In the genomic region with DNA sequence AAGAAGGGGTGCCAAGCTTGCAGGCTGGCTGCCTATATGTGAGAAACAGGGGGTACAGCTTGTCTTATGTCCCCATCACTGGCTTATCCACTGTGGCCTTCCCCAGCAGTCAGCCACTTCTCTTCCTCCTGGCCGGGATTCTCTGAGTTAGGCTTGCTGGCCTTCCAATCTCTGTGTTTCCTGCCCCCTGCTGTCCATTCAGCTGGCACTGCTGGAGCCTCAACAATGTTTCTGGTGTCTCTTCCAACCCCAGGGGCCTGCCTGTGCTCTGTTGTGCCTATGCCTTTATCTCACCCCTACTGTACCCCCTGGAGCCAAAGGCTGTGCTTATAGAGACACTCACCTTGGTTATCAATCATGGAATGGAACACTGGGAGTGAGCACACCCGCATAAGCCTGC, we compare ENCODE assay signal across 8 cellular contexts. TPM values are rescaled to one million over a fixed set of nuclear protein-coding genes. Genes with fewer than 3 reads are reported as not detected.
DNase-seq lines count a peak whose midpoint lies in the region; ATAC-seq and TF ChIP-seq lines count a peak whose summit lies in the region.

No MANE protein-coding gene starts in this region.

- H3K27me3 ChIP-seq in BJ (ENCODE audit: control insufficient read depth, insufficient read depth, low read length) = no peaks in the 10 kb centered on the region

- TF ChIP-seq CTCF in BJ (IDR thresholded peaks at IDR 0.05; ENCODE audit: insufficient read depth, low read depth, low read length) (peak; percentile 50), HFF-Myc (IDR thresholded peaks at IDR 0.05; ENCODE audit: low read depth, low read length, missing control alignments) (peak; percentile 47)

- DNase-seq in BJ (ENCODE audit: low read depth) (no peak), HFF-Myc (ENCODE audit: extremely low read depth, low read depth) (no peak), anterior cingulate cortex (lab: John Stamatoyannopoulos, UW) (peak in 41 of 58 donors; percentile 4 to 79 (median 34)), iris pigment epithelial cell (ENCODE audit: low read depth) (peak; percentile 58), GM19238 (ENCODE audit: insufficient read length, low spot score) (no peak)
- no peak for DNase-seq in effector CD4-positive, alpha-beta T cell

- ATAC-seq in HG02798 (IDR thresholded peaks at IDR 0.05; ENCODE audit: poor library complexity, unreplicated experiment) = no peak
- no peak for ATAC-seq in GM18502 (IDR thresholded peaks at IDR 0.05; ENCODE audit: poor library complexity, unreplicated experiment)

- no peaks in the 10 kb centered on the region for H3K36me3 ChIP-seq in BJ (ENCODE audit: control insufficient read depth, insufficient read depth, low read length)

- POLR2A ChIA-PET in BJ (lab: Charles Lee) = no interaction called here

- H3K4me3 ChIP-seq in BJ (ENCODE audit: low read depth, low read length) = no peak overlapping the region
- H3K4me3 ChIP-seq in HFF-Myc (replicated peaks; ENCODE audit: low read depth, low read length) = no peak overlapping the region

- CTCF ChIA-PET in BJ (lab: Yijun Ruan, JAX) = interaction anchor here (1.0 to 2.8 kb wide), 11 partner anchors 9 to 141 kb away, joined by 3 to 13 read pairs (median 4); partner anchors contain the start of gene AMOTL2

RNA-seq across cellular contexts. Expression of gene ANAPC13, which starts 36.5 kb away (rescaled TPM):
- polyA plus RNA-seq in BJ (2011; rRNA removed) = 54.6 and 115 TPM in 2 replicates
- 16.9 and 17.6 TPM in 2 replicates for polyA minus RNA-seq in BJ (2011; rRNA and poly(A)+ RNA removed)

RNA-seq across cellular contexts. Expression of gene CEP63, which starts 36.6 kb away (rescaled TPM):
- 6.4 and 14.5 TPM in 2 replicates for polyA plus RNA-seq in BJ (2011; rRNA removed)
- 4.8 and 9.7 TPM in 2 replicates for polyA minus RNA-seq in BJ (2011; rRNA and poly(A)+ RNA removed)

Comparison
In these comparisons a context has a peak if more than half of its experiments do, and no peak if none do; other contexts are left out.
1. DNase-seq: peak in anterior cingulate cortex (41 of 58) and iris pigment epithelial cell (single experiment); none in BJ (single experiment), HFF-Myc (single experiment), effector CD4-positive, alpha-beta T cell (single experiment) and GM19238 (single experiment).